35 cellular contexts compared by ENCODE assay signal in the genomic region with DNA sequence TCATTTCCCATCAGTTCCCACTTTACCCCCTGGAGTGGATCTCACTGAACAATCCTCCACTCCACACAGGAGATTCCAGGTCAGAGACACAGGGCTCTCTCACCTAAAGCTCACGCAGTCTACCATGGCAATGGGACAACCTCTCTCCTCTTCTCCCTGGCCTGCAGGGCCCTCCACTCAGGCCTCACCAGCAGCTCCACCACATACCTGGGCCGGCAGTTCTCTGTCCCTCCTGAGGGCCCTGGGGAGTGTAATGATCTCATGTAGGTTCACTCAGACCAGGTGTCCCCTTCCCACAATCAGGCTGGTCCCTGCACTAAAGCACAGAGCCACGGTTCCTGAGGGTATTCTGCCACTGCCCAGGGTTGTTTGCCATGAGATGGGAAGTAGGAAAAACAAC. TPM values are rescaled to one million over a fixed set of nuclear protein-coding genes. Genes with fewer than 3 reads are reported as not detected.
"Had no signal": no experiment of that assay in that cellular context is flagged by ENCODE, and none has a peak within 500 bp of the region (broad histone marks: within the 10 kb centered on the region; RNA-seq: fewer than 3 reads in every experiment).

No MANE protein-coding gene starts in this region.

- H3K4me3 ChIP-seq: heart left ventricle, left lung, lower lobe of right lung, mucosa of descending colon, neural progenitor cell, ovary, right atrium auricular region, sigmoid colon, tibial nerve, vagina had no signal

- H3K36me3 Mint-ChIP-seq: immature natural killer cell; naive thymus-derived CD4-positive, alpha-beta T cell; neural progenitor cell; type B pancreatic cell had no signal

- H3K4me3 Mint-ChIP-seq: immature natural killer cell; naive thymus-derived CD4-positive, alpha-beta T cell; nephron progenitor cell; neural progenitor cell; stimulated activated naive CD8-positive, alpha-beta T cell treated with anti-CD3 and anti-CD28 coated beads, Interleukin-15, Interleukin-2, amounts not matched to agents 100 ng/mL and 50 ng/mL, for 24 hours; type B pancreatic cell had no signal

- H3K4me1 ChIP-seq: neural progenitor cell, right atrium auricular region, sigmoid colon, tibial nerve, vagina had no signal

- H3K27ac ChIP-seq: lower lobe of right lung, neural progenitor cell, ovary, right atrium auricular region, sigmoid colon, tibial nerve, vagina had no signal

- H3K27ac Mint-ChIP-seq: immature natural killer cell; nephron progenitor cell; neural progenitor cell; progenitor cell of endocrine pancreas; stimulated activated naive CD8-positive, alpha-beta T cell treated with anti-CD3 and anti-CD28 coated beads, Interleukin-15, Interleukin-2, amounts not matched to agents 100 ng/mL and 50 ng/mL, for 24 hours; type B pancreatic cell had no signal

- H3K27me3 Mint-ChIP-seq: progenitor cell of endocrine pancreas, type B pancreatic cell had no signal

- H3K36me3 ChIP-seq: heart left ventricle, left lung, lower lobe of right lung, neural progenitor cell, ovary, right atrium auricular region, sigmoid colon, tibial nerve, vagina had no signal

- FAIRE-seq: islet of Langerhans, kidney, small intestine had no signal

- H3K9me3 Mint-ChIP-seq: immature natural killer cell; naive thymus-derived CD4-positive, alpha-beta T cell; neural progenitor cell; stimulated activated naive CD8-positive, alpha-beta T cell treated with anti-CD3 and anti-CD28 coated beads, Interleukin-15, Interleukin-2, amounts not matched to agents 100 ng/mL and 50 ng/mL, for 24 hours; type B pancreatic cell had no signal

- H3K9me3 ChIP-seq: heart left ventricle, left lung, lower lobe of right lung, mucosa of descending colon, ovary, right atrium auricular region, sigmoid colon, tibial nerve, vagina had no signal

- H3K27me3 ChIP-seq: neural progenitor cell, ovary, right atrium auricular region, tibial nerve, vagina had no signal

- H3K4me1 Mint-ChIP-seq: immature natural killer cell, nephron progenitor cell, neural progenitor cell had no signal

- ATAC-seq: heart left ventricle; left colon; left lung; mucosa of descending colon; naive thymus-derived CD4-positive, alpha-beta T cell had no signal

- DNase-seq: heart left ventricle; hypothalamus; immature natural killer cell; kidney; left colon; left lung; lower lobe of right lung; mammary epithelial cell; mesendoderm; midbrain; nephron progenitor cell; ovary; sigmoid colon; small intestine; stimulated activated CD4-positive, alpha-beta T cell treated with anti-CD3 and anti-CD28 coated beads, Interleukin-1b, Interleukin-23, amount 100 ng/mL, for 48 hours; stimulated activated CD4-positive, alpha-beta T cell treated with anti-CD3 and anti-CD28 coated beads, Interleukin-2, amount 100 ng/mL, for 48 hours; stimulated activated naive CD4-positive, alpha-beta T cell; substantia nigra had no signal

RNA-seq across cellular contexts. Expression of a gene that starts 15.6 kb away (rescaled TPM):
- total RNA-seq: mammary epithelial cell, myocyte, ovary, progenitor cell of endocrine pancreas, pulmonary artery endothelial cell, renal cortical epithelial cell, right atrium auricular region, sigmoid colon, urinary bladder, vagina had no signal
- polyA plus RNA-seq: immature natural killer cell; mammary epithelial cell; naive thymus-derived CD4-positive, alpha-beta T cell; urinary bladder had no signal

RNA-seq across cellular contexts. Expression of a gene that starts 32.5 kb away (rescaled TPM):
- total RNA-seq: heart left ventricle; kidney; left colon; left lung; liver; lower lobe of right lung; mammary epithelial cell; mucosa of descending colon; myocyte; naive thymus-derived CD4-positive, alpha-beta T cell; omental fat pad; ovary; progenitor cell of endocrine pancreas; pulmonary artery endothelial cell; renal cortical epithelial cell; right atrium auricular region; sigmoid colon; temporal lobe; tibial nerve; urinary bladder; vagina had no signal
- polyA plus RNA-seq: heart left ventricle; immature natural killer cell; liver; mammary epithelial cell; naive thymus-derived CD4-positive, alpha-beta T cell; ovary; small intestine; urinary bladder had no signal

RNA-seq across cellular contexts. Expression of a gene that starts 32.9 kb away (rescaled TPM):
- total RNA-seq: heart left ventricle, kidney, left colon, left lung, liver, lower lobe of right lung, mammary epithelial cell, mucosa of descending colon, myocyte, omental fat pad, ovary, progenitor cell of endocrine pancreas, pulmonary artery endothelial cell, renal cortical epithelial cell, right atrium auricular region, sigmoid colon, temporal lobe, tibial nerve, urinary bladder, vagina had no signal
- polyA plus RNA-seq: heart left ventricle; immature natural killer cell; liver; mammary epithelial cell; naive thymus-derived CD4-positive, alpha-beta T cell; sigmoid colon; small intestine; urinary bladder had no signal

RNA-seq across cellular contexts. Expression of a gene that starts 56.7 kb away (rescaled TPM):
- total RNA-seq: kidney, myocyte, pulmonary artery endothelial cell, renal cortical epithelial cell, right atrium auricular region, tibial nerve had no signal
- polyA plus RNA-seq: immature natural killer cell; naive thymus-derived CD4-positive, alpha-beta T cell; urinary bladder had no signal
